In genomic region chr17:47618416-47618815, GRCh38 we compare ENCODE assay signal across 12 cellular contexts. TPM values are rescaled to one million over a fixed set of nuclear protein-coding genes. Genes with fewer than 3 reads are reported as not detected.
A peak's percentile ranks its signal among the peaks of the same experiment; 100 is the strongest.
DNase-seq lines count a peak whose midpoint lies in the region; ATAC-seq, FAIRE-seq and TF ChIP-seq lines count a peak whose summit lies in the region.
"Had no signal": no experiment of that assay in that cellular context is flagged by ENCODE, and none has a peak within 500 bp of the region (broad histone marks: within the 10 kb centered on the region; RNA-seq: fewer than 3 reads in every experiment).

No MANE protein-coding gene starts in this region.

- POLR2A ChIA-PET in GM12878 (lab: Charles Lee) = no interaction called here

- TF ChIP-seq EP300 in GM12878 (IDR thresholded peaks at IDR 0.05; ENCODE audit: borderline replicate concordance in 1 of 2, control insufficient read depth in 1 of 2, low read depth in 2 of 2, low read length in 2 of 2) = no peak

- H3K4me1 Mint-ChIP-seq in Calu3 (ENCODE audit: low read depth, unreplicated experiment) = peaks cover 55% of the 10 kb centered on the region

- H3K9me3 ChIP-seq in GM12878 (replicated peaks; ENCODE audit: control insufficient read depth, insufficient read depth, low read length) = no peaks in the 10 kb centered on the region
- no peaks in the 10 kb centered on the region for H3K9me3 ChIP-seq in mesodermal cell (ENCODE audit: control insufficient read depth, low read length)
- H3K9me3 ChIP-seq in psoas muscle = no peaks in the 10 kb centered on the region
- no peaks in the 10 kb centered on the region for H3K9me3 ChIP-seq in spleen
- H3K9me3 ChIP-seq: HAP-1, transverse colon had no signal

- H3K4me1 ChIP-seq in GM12878 (ENCODE audit: control insufficient read depth, insufficient read depth, low read length) = no peaks in the 10 kb centered on the region
- peaks cover 21% of the 10 kb centered on the region for H3K4me1 ChIP-seq in mesodermal cell (ENCODE audit: control insufficient read depth, insufficient read depth, low read length, poor library complexity, severe bottlenecking)
- peaks cover 34% of the 10 kb centered on the region for H3K4me1 ChIP-seq in psoas muscle
- H3K4me1 ChIP-seq in spleen = peaks cover 0 to 18% (median 2%) of the 10 kb centered on the region in 6 donors
- H3K4me1 ChIP-seq: HAP-1 had no signal

- FAIRE-seq in GM12878 (lab: Jason Lieb, UNC) (no peak), HTR-8/SVneo (lab: Jason Lieb, UNC) (no peak)

- BruUV-seq in Calu3 (replicated peaks; lab: Mats Ljungman, UMichigan) = no TSS peak
- no TSS peak for BruUV-seq in GM12878 (replicated peaks; lab: Mats Ljungman, UMichigan)

- no peaks in the 10 kb centered on the region for H3K27me3 Mint-ChIP-seq in Calu3 (ENCODE audit: unreplicated experiment)
- H3K27me3 Mint-ChIP-seq: activated CD4-positive, alpha-beta T cell treated with anti-CD3 and anti-CD28 coated beads, Interleukin-2, amount 10 ng/mL, durations not matched to agents 7 days and 5 days had no signal

- no peaks in the 10 kb centered on the region for H4K20me1 ChIP-seq in GM12878 (ENCODE audit: control insufficient read depth, insufficient read depth)

- peaks cover 89% of the 10 kb centered on the region for H3K36me3 Mint-ChIP-seq in Calu3 (ENCODE audit: insufficient read depth, unreplicated experiment)

- no peak overlapping the region for H3K27ac ChIP-seq in GM12878 (ENCODE audit: control insufficient read depth, insufficient read depth)
- peak overlapping the region; percentile 32 for H3K27ac ChIP-seq in mesodermal cell (ENCODE audit: low read depth, low read length, severe bottlenecking)
- H3K27ac ChIP-seq in psoas muscle = no peak overlapping the region
- no peak overlapping the region for H3K27ac ChIP-seq in spleen

- no peak overlapping the region for H2AFZ ChIP-seq in GM12878 (ENCODE audit: control insufficient read depth, low read depth, low read length)

- H3K36me3 ChIP-seq in GM12878 (ENCODE audit: control insufficient read depth in 2 of 2, insufficient read depth in 2 of 2, low read length in 1 of 2) (peaks cover 0 to 34% of the 10 kb centered on the region in 2 experiments; a peak in 3 of 4 replicates), mesodermal cell (ENCODE audit: control insufficient read depth, insufficient read depth, low read length) (peaks cover 67% of the 10 kb centered on the region), psoas muscle (ENCODE audit: insufficient read depth in 1 of 2, low read depth in 1 of 2) (peaks cover 18 to 96% of the 10 kb centered on the region in 2 donors), spleen (peaks cover 0 to 100% (median 72%) of the 10 kb centered on the region in 6 donors)

- peak; percentile 57 for TF ChIP-seq CTCF in Calu3 (IDR thresholded peaks at IDR 0.05; ENCODE audit: unreplicated experiment)
- TF ChIP-seq CTCF in GM12878 (IDR thresholded peaks at IDR 0.05 in 2 of 3, conservative IDR thresholded peaks at IDR 0.05 in 1 of 3; ENCODE audit: control insufficient read depth in 2 of 3, extremely low read depth in 1 of 3, insufficient read depth in 1 of 3, low read depth in 3 of 3, low read length in 3 of 3) = 0 out of 6 replicates have a peak, but pooled peaks of 1 of the 3 experiments have one; percentile 7
- TF ChIP-seq CTCF in psoas muscle (IDR thresholded peaks at IDR 0.05) = no peak
- no peak for TF ChIP-seq CTCF in spleen (IDR thresholded peaks at IDR 0.05 in 8 of 11, conservative IDR thresholded peaks at IDR 0.05 in 3 of 11)

- H3K4me2 ChIP-seq in GM12878 (ENCODE audit: control insufficient read depth, insufficient read depth) = no peak overlapping the region

- ATAC-seq in GM12878 (no peak), psoas muscle (no peak)

- in situ Hi-C loops in GM12878 (cut with MboI) = loop anchor here (10.0 kb wide), 1 partner anchor 294 kb away; the partner anchor contains the start of gene EFCAB13

- DNase-seq in Calu3 (no peak), HT-29 (ENCODE audit: low spot score) (peak; percentile 40), GM12878 (ENCODE audit: low read depth, low spot score) (no peak), psoas muscle (no peak), HTR-8/SVneo (ENCODE audit: insufficient read length, low spot score) (no peak), spleen (no peak)
- DNase-seq: activated CD4-positive, alpha-beta T cell treated with anti-CD3 and anti-CD28 coated beads, Interleukin-2, amount 10 ng/mL, durations not matched to agents 7 days and 5 days; caudate nucleus; islet precursor cell; transverse colon had no signal

- no peak overlapping the region for H3K9ac ChIP-seq in GM12878 (ENCODE audit: control insufficient read depth, insufficient read depth, low read length)

- no peak overlapping the region for H3K4me3 Mint-ChIP-seq in Calu3 (ENCODE audit: low read depth, unreplicated experiment)
- H3K4me3 Mint-ChIP-seq: activated CD4-positive, alpha-beta T cell treated with anti-CD3 and anti-CD28 coated beads, Interleukin-2, amount 10 ng/mL, durations not matched to agents 7 days and 5 days had no signal

- SMC1A ChIA-PET in GM12878 (lab: Charles Lee; ENCODE audit: uncharacterized antibody, unreplicated experiment) = interaction anchor here (0.7 to 1.2 kb wide), 9 partner anchors 9 to 646 kb away, joined by 3 to 4 read pairs (median 3); no protein-coding TSS in a partner anchor

- CTCF ChIA-PET in Calu3 (lab: Charles Lee) (interaction anchor here (0.7 to 1.7 kb wide), 4 partner anchors 12 to 126 kb away, joined by 3 to 7 read pairs (median 4); partner anchors contain the start of gene KPNB1), GM12878 (lab: Yijun Ruan, JAX) (interaction anchor here (0.6 to 4.0 kb wide), 6 partner anchors 9 to 666 kb away, joined by 3 to 26 read pairs (median 3); no protein-coding TSS in a partner anchor)

- WGBS in GM12878 (ENCODE audit: insufficient coverage, insufficient replicate concordance, low lambda C conversion rate, missing lambda C conversion rate) = 63% methylated on average over 4 of the region's 4 CpGs
- 71 to 78% methylated on average over 3 to 4 of the region's 4 CpGs for WGBS in mesodermal cell (ENCODE audit: insufficient coverage in 2 of 2), 2 experiments
- WGBS in psoas muscle, 3 donors = 67 to 76% (median 76%) methylated on average over 4 of the region's 4 CpGs
- WGBS in spleen, 5 donors = 70 to 96% (median 79%) methylated on average over 4 of the region's 4 CpGs

- H3K27me3 ChIP-seq in GM12878 (replicated peaks in 1 of 2; ENCODE audit: control insufficient read depth in 2 of 2, insufficient read depth in 2 of 2, low read length in 1 of 2) (no peaks in the 10 kb centered on the region), psoas muscle (ENCODE audit: insufficient read depth in 3 of 3, low read length in 2 of 3) (no peaks in the 10 kb centered on the region), spleen (replicated peaks in 1 of 7) (no peaks in the 10 kb centered on the region)
- H3K27me3 ChIP-seq: transverse colon had no signal

- intact Hi-C loops in Calu3 (cut with micrococcal nuclease; ENCODE audit: unreplicated experiment) = loop anchor here (10.0 kb wide), 1 partner anchor 254 kb away; no protein-coding TSS in a partner anchor
- intact Hi-C loops in GM12878 (cut with micrococcal nuclease; ENCODE audit: unreplicated experiment) = loop anchor here (5.0 kb wide), 2 partner anchors 256 to 301 kb away; no protein-coding TSS in a partner anchor
- intact Hi-C loops in psoas muscle (cut with DNase I) = loop anchor here in 1 of 2 donors (5.0 to 10.0 kb wide), 3 partner anchors 116 to 394 kb away; no protein-coding TSS in a partner anchor
- intact Hi-C loops in spleen (cut with DNase I; ENCODE audit: low total_unique reads) = loop anchor here (10.0 kb wide), 2 partner anchors 254 to 394 kb away; no protein-coding TSS in a partner anchor

- TF ChIP-seq POLR2A in GM12878 (IDR thresholded peaks at IDR 0.05; ENCODE audit: low read depth, low read length) = no peak
- TF ChIP-seq POLR2A in spleen (IDR thresholded peaks at IDR 0.05) = no peak

- peak overlapping the region; percentile 45 for H3K27ac Mint-ChIP-seq in Calu3 (ENCODE audit: unreplicated experiment)
- H3K27ac Mint-ChIP-seq: activated CD4-positive, alpha-beta T cell treated with anti-CD3 and anti-CD28 coated beads, Interleukin-2, amount 10 ng/mL, durations not matched to agents 7 days and 5 days had no signal

- 0 out of 2 replicates have a peak, but pooled peaks have one; percentile 4 for TF ChIP-seq RAD21 in GM12878 (IDR thresholded peaks at IDR 0.05; ENCODE audit: insufficient read depth, low read depth, low read length)

- RAD21 ChIA-PET in GM12878 (lab: Charles Lee; ENCODE audit: unreplicated experiment) = interaction anchor here (1.5 kb wide), 1 partner anchor 45 kb away, joined by 5 read pairs; no protein-coding TSS in a partner anchor

- no peaks in the 10 kb centered on the region for H3K9me3 Mint-ChIP-seq in Calu3 (ENCODE audit: low read depth, unreplicated experiment)
- H3K9me3 Mint-ChIP-seq: activated CD4-positive, alpha-beta T cell treated with anti-CD3 and anti-CD28 coated beads, Interleukin-2, amount 10 ng/mL, durations not matched to agents 7 days and 5 days had no signal

- no peaks in the 10 kb centered on the region for H3K79me2 ChIP-seq in GM12878 (ENCODE audit: control insufficient read depth, insufficient read depth, low read length)

- H3K4me3 ChIP-seq in GM12878 (no peak overlapping the region), mesodermal cell (ENCODE audit: extremely low read depth, insufficient read depth, low read length, poor library complexity, severe bottlenecking) (no peak overlapping the region), psoas muscle (no peak overlapping the region), spleen (no peak overlapping the region)
- H3K4me3 ChIP-seq: HAP-1, transverse colon had no signal

RNA-seq across cellular contexts. Expression of gene KPNB1, which starts 31.3 kb away (rescaled TPM):
- total RNA-seq in Calu3 (2022) (511 and 538 TPM in 2 replicates), GM12878 (2014; rRNA removed) (246 and 258 TPM in 2 replicates), GM12878 (2014; rRNA removed; fragmentation: Illumina TruSeq; extraction: Trizol) (261 and 282 TPM in 2 replicates), GM12878 (2021) (485 and 525 TPM in 2 replicates), psoas muscle (100 to 1,000 TPM; 192 to 323 (median 227) TPM), spleen (100 to 1,000 TPM; 232 to 331 (median 259) TPM)
- 219 and 232 TPM in 2 replicates for total RNA-seq in HT-29 (2014; rRNA removed; shearing (Covaris generic))
- total RNA-seq in GM12878 (2013; cell fraction: nucleolus; rRNA removed) = 212 and 232 TPM in 2 replicates
- 133 TPM for polyA plus RNA-seq in GM12878 (2011; ENCODE audit: low read depth)
- polyA plus RNA-seq in GM12878 (2011; rRNA removed) (231 and 237 TPM in 2 replicates), GM12878 (2014; fragmentation: Illumina TruSeq; extraction: Trizol) (430 and 445 TPM in 2 replicates), GM12878 (2014; fragmentation: Nextera tagmentation; extraction: Ambion mirVana) (100 to 1,000 TPM; 130 to 233 TPM), GM12878 (2014; rRNA removed) (255 and 258 TPM in 2 replicates), GM12878 (2016; fragmentation: Nextera tagmentation; extraction: Ambion mirVana) (10 to 100 TPM; 67.8 to 73.9 TPM), psoas muscle (100 to 1,000 TPM in 2 of 3 donors, 10 to 100 TPM in 1; 78.0 to 121 (median 120) TPM), spleen (10 to 100 TPM; 37.0 to 56.7 (median 49.0) TPM)
- polyA plus RNA-seq in GM12878 (2011; cell fraction: cytosol; rRNA removed) = 156 and 173 TPM in 2 replicates
- 144 and 217 TPM in 2 replicates for polyA plus RNA-seq in GM12878 (2011; cell fraction: nucleus; rRNA removed)
- 185 and 207 TPM in 2 replicates for polyA plus RNA-seq in GM12878 (2012)
- 236 and 343 TPM in 2 replicates for polyA minus RNA-seq in GM12878 (2011; rRNA and poly(A)+ RNA removed)
- 95.2 and 97.0 TPM in 2 replicates for polyA minus RNA-seq in GM12878 (2011; cell fraction: cytosol; rRNA and poly(A)+ RNA removed)
- 44.5 and 57.6 TPM in 2 replicates for polyA minus RNA-seq in GM12878 (2011; cell fraction: nucleus; rRNA and poly(A)+ RNA removed)
- polyA plus RNA-seq in mesodermal cell (2013, experiment 1 of 2) = 379 TPM
- 356 TPM for polyA plus RNA-seq in mesodermal cell (2013, experiment 2 of 2)
